Comparison of ENCODE assay signal across 26 cellular contexts in the genomic region with DNA sequence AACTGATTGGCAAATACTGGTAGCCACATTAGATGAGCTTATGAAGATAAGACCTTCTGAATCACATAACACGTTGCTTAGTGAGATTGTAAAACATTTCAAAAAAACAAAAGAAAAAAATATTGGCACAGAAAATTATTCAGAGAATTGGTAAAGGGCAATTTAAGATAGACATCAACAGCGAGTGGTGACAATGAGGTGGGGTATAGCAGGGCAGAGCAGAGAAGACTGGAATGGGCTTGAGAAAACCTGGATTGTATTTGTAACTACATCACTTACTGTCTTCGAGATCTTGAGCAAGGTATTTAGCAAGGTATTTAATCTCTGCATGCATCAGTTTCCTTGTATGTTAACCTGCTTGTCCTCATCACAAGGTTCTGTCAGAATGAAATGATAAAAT.
A peak's percentile ranks its signal among the peaks of the same experiment; 100 is the strongest.
DNase-seq lines count a peak whose midpoint lies in the region; ATAC-seq, FAIRE-seq and TF ChIP-seq lines count a peak whose summit lies in the region.
"Had no signal": no experiment of that assay in that cellular context is flagged by ENCODE, and none has a peak within 500 bp of the region (broad histone marks: within the 10 kb centered on the region; RNA-seq: fewer than 3 reads in every experiment).

No MANE protein-coding gene starts in this region.

- no peaks in the 10 kb centered on the region for H4K20me1 ChIP-seq in HepG2 (ENCODE audit: insufficient read depth, low read length)
- H4K20me1 ChIP-seq: BLaER1 had no signal

- H2BK120ac ChIP-seq in mesendoderm (ENCODE audit: low read depth, low read length) (no peak overlapping the region), trophoblast cell (ENCODE audit: insufficient read depth, low read length, poor library complexity) (no peak overlapping the region)

- no peak for TF ChIP-seq CTCF in HepG2 (CRISPR knock-in tag; IDR thresholded peaks at IDR 0.05)

- no peak overlapping the region for H3K18ac ChIP-seq in mesendoderm (ENCODE audit: low read length)
- no peak overlapping the region for H3K18ac ChIP-seq in trophoblast cell (ENCODE audit: low read length)

- ATAC-seq in HepG2 (no peak), HG02623 (IDR thresholded peaks at IDR 0.05; ENCODE audit: unreplicated experiment) (no peak)
- ATAC-seq: GM12878 had no signal

- in situ Hi-C loops in HepG2 (cut with HindIII; ENCODE audit: extremely low pct_ligation_motif_present, low pct_unique_long_range_greater_than_20kb): no loop called here

- no peak overlapping the region for H3K23ac ChIP-seq in mesendoderm (ENCODE audit: low read length)
- H3K23ac ChIP-seq in trophoblast cell (ENCODE audit: low read length): no peak overlapping the region

- H2AK5ac ChIP-seq in mesendoderm (ENCODE audit: low read length): no peak overlapping the region
- no peak overlapping the region for H2AK5ac ChIP-seq in trophoblast cell (ENCODE audit: low read length)

- no peaks in the 10 kb centered on the region for H3K79me1 ChIP-seq in mesendoderm (ENCODE audit: low read length)
- peaks cover 7% of the 10 kb centered on the region for H3K79me1 ChIP-seq in trophoblast cell (ENCODE audit: low read length)

- no peak for FAIRE-seq in HepG2 (lab: Jason Lieb, UNC)
- FAIRE-seq: A204.1, GM12878, GM12892, GM18507 had no signal

- H2BK5ac ChIP-seq in mesendoderm (ENCODE audit: low read length) (no peak overlapping the region), trophoblast cell (ENCODE audit: low read depth, low read length, poor library complexity) (peak overlapping the region; percentile 77)

- H3K79me2 ChIP-seq in mesendoderm (ENCODE audit: control insufficient read depth, insufficient read depth, low read length): no peaks in the 10 kb centered on the region
- H3K79me2 ChIP-seq in trophoblast cell (ENCODE audit: control insufficient read depth, insufficient read depth, low read length, poor library complexity): no peaks in the 10 kb centered on the region
- no peaks in the 10 kb centered on the region for H3K79me2 ChIP-seq in HepG2 (ENCODE audit: insufficient read depth, low read length)

- no CpG with 5 or more reads among the region's 3 CpGs for WGBS in mesendoderm (ENCODE audit: extremely low coverage, insufficient coverage, low lambda C conversion rate)
- no CpG with 5 or more reads among the region's 3 CpGs for WGBS in trophoblast cell (ENCODE audit: extremely low coverage, insufficient coverage, insufficient read length)
- WGBS in HepG2 (ENCODE audit: low lambda C conversion rate): 5% methylated on average over 3 of the region's 3 CpGs

- CTCF ChIA-PET in HepG2 (lab: Yijun Ruan, JAX; ENCODE audit: low intra/inter-chr PET ratio, low total read pairs): no interaction called here

- H3K9ac ChIP-seq in mesendoderm (ENCODE audit: low read length) (no peak overlapping the region), trophoblast cell (ENCODE audit: low read length) (no peak overlapping the region), HepG2 (ENCODE audit: insufficient read depth, low read depth, low read length) (no peak overlapping the region)
- H3K9ac ChIP-seq: BLaER1 had no signal

- H3K4me2 ChIP-seq in mesendoderm (ENCODE audit: low read length) (no peak overlapping the region), trophoblast cell (ENCODE audit: low read length) (no peak overlapping the region), HepG2 (ENCODE audit: low read depth, low read length) (no peak overlapping the region)
- H3K4me2 ChIP-seq: BLaER1 had no signal

- no peak for TF ChIP-seq POLR2A in HepG2 (IDR thresholded peaks at IDR 0.05; ENCODE audit: insufficient read depth in 1 of 2, low read depth in 2 of 2, low read length in 2 of 2)

- H3K36me3 ChIP-seq in mesendoderm (ENCODE audit: control insufficient read depth, insufficient read depth, low read length): no peaks in the 10 kb centered on the region
- H3K36me3 ChIP-seq in trophoblast cell (ENCODE audit: control insufficient read depth in 1 of 2, insufficient read depth in 2 of 2, low read length in 2 of 2): no peaks in the 10 kb centered on the region
- no peaks in the 10 kb centered on the region for H3K36me3 ChIP-seq in HepG2 (replicated peaks in 1 of 2; ENCODE audit: control insufficient read depth in 1 of 2, insufficient read depth in 2 of 2, low read length in 2 of 2)
- H3K36me3 ChIP-seq: BE2C, BLaER1 had no signal

- H3K27me3 ChIP-seq in mesendoderm (ENCODE audit: insufficient read depth, low read length, poor library complexity) (no peaks in the 10 kb centered on the region), trophoblast cell (ENCODE audit: insufficient read depth, low read length) (no peaks in the 10 kb centered on the region), HepG2 (ENCODE audit: control insufficient read depth in 1 of 2, insufficient read depth in 2 of 2, low read length in 2 of 2) (no peaks in the 10 kb centered on the region)
- H3K27me3 ChIP-seq: BE2C, BLaER1 had no signal

- H4K5ac ChIP-seq in mesendoderm (ENCODE audit: low read length): no peak overlapping the region

- H2BK15ac ChIP-seq in mesendoderm (replicated peaks; ENCODE audit: low read depth): no peak overlapping the region

- intact Hi-C loops in HepG2 (cut with micrococcal nuclease; ENCODE audit: unreplicated experiment): no loop called here

- H3K9me3 ChIP-seq in trophoblast cell (ENCODE audit: insufficient read depth, low read depth, low read length): no peaks in the 10 kb centered on the region
- H3K9me3 ChIP-seq in HepG2 (ENCODE audit: low read length): no peaks in the 10 kb centered on the region
- H3K9me3 ChIP-seq: BE2C, BLaER1 had no signal

- no peak for TF ChIP-seq EP300 in HepG2 (IDR thresholded peaks at IDR 0.05; ENCODE audit: low read depth in 2 of 2, low read length in 2 of 2)
- TF ChIP-seq EP300 in HepG2 (CRISPR knock-in tag; IDR thresholded peaks at IDR 0.05; ENCODE audit: borderline replicate concordance): no peak

- TF ChIP-seq RAD21 in HepG2 (CRISPR knock-in tag; IDR thresholded peaks at IDR 0.05): no peak

- H2AFZ ChIP-seq in trophoblast cell (ENCODE audit: insufficient read depth, low read length, poor library complexity): no peak overlapping the region
- H2AFZ ChIP-seq in HepG2 (ENCODE audit: low read length): no peak overlapping the region

- POLR2A ChIA-PET in HepG2 (lab: Yijun Ruan, JAX): no interaction called here

- H3K4me1 ChIP-seq in mesendoderm (ENCODE audit: control insufficient read depth, low read depth, low read length) (peaks cover 1% of the 10 kb centered on the region), trophoblast cell (ENCODE audit: control insufficient read depth in 1 of 2, insufficient read depth in 2 of 2, low read length in 2 of 2) (peaks cover 0 to 12% of the 10 kb centered on the region in 2 experiments), HepG2 (ENCODE audit: insufficient read depth, low read length) (no peaks in the 10 kb centered on the region)
- H3K4me1 ChIP-seq: BE2C, BLaER1 had no signal

- H4K91ac ChIP-seq in trophoblast cell (ENCODE audit: low read depth, low read length): no peak overlapping the region

- no peak overlapping the region for H2BK12ac ChIP-seq in trophoblast cell (ENCODE audit: low read length)

- peak; percentile 9 for DNase-seq in HT-29 (ENCODE audit: low spot score)
- peak; percentile 40 for DNase-seq in mesendoderm
- DNase-seq in trophoblast cell: peak; percentile 60 to 93
- no peak for DNase-seq in HepG2 (ENCODE audit: low spot score)
- no peak for DNase-seq in mesenteric fat pad (ENCODE audit: low spot score)
- DNase-seq: 8988T; ACHN; BE2C; C1 segment of cervical spinal cord; CD4-positive, alpha-beta memory T cell; CD4-positive, CD25-positive, alpha-beta regulatory T cell; CD8-positive, alpha-beta memory T cell; COR-L47; DMS 273 treated with DMSO at 0.1 percent for 48 hours; DMS153; DMS53; DMS79; DND-41; EL; GDM1 had no signal

- H4K8ac ChIP-seq in mesendoderm (ENCODE audit: low read depth, low read length): no peak overlapping the region
- H4K8ac ChIP-seq in trophoblast cell (ENCODE audit: low read depth, low read length): no peak overlapping the region

- H3K4me3 ChIP-seq in mesendoderm (ENCODE audit: low read length) (no peak overlapping the region), trophoblast cell (ENCODE audit: low read depth, low read length) (no peak overlapping the region), HepG2 (replicated peaks in 1 of 3; ENCODE audit: insufficient read depth in 1 of 3, low read depth in 2 of 3, low read length in 3 of 3) (no peak overlapping the region)
- H3K4me3 ChIP-seq: BLaER1, GM12878 had no signal

- BruUV-seq in HepG2 (replicated peaks; lab: Mats Ljungman, UMichigan): no TSS peak

- no peak overlapping the region for H3K4ac ChIP-seq in mesendoderm (ENCODE audit: low read depth, low read length)
- H3K4ac ChIP-seq in trophoblast cell (ENCODE audit: low read depth, low read length): no peak overlapping the region

- no peak overlapping the region for H4K12ac ChIP-seq in trophoblast cell (ENCODE audit: low read depth, low read length)

- H3K14ac ChIP-seq in trophoblast cell (ENCODE audit: low read length): no peak overlapping the region

- H3K27ac ChIP-seq in mesendoderm (ENCODE audit: low read depth, low read length): no peak overlapping the region
- peak overlapping the region; percentile 63 for H3K27ac ChIP-seq in trophoblast cell (ENCODE audit: low read depth, low read length)
- H3K27ac ChIP-seq in HepG2 (ENCODE audit: extremely low read length, insufficient read depth, low read length): no peak overlapping the region
- H3K27ac ChIP-seq: BLaER1 had no signal

- H3K56ac ChIP-seq in mesendoderm (ENCODE audit: low read length): no peak overlapping the region

TF ChIP-seq in HepG2, 621 proteins besides CTCF, POLR2A, EP300 and RAD21:
- TF ChIP-seq, protein P1, sequence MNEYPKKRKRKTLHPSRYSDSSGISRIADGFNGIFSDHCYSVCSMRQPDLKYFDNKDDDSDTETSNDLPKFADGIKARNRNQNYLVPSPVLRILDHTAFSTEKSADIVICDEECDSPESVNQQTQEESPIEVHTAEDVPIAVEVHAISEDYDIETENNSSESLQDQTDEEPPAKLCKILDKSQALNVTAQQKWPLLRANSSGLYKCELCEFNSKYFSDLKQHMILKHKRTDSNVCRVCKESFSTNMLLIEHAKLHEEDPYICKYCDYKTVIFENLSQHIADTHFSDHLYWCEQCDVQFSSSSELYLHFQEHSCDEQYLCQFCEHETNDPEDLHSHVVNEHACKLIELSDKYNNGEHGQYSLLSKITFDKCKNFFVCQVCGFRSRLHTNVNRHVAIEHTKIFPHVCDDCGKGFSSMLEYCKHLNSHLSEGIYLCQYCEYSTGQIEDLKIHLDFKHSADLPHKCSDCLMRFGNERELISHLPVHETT (CRISPR knock-in tag; conservative IDR thresholded peaks at IDR 0.05): no peak
- no peak for TF ChIP-seq SRY (CRISPR knock-in tag; IDR thresholded peaks at IDR 0.05)
- TF ChIP-seq ZNF34 (CRISPR knock-in tag; IDR thresholded peaks at IDR 0.05; ENCODE audit: borderline replicate concordance): no peak
- no peak for TF ChIP-seq SRSF4 (IDR thresholded peaks at IDR 0.05; ENCODE audit: low read depth, low read length, poor library complexity, severe bottlenecking)
- no peak for TF ChIP-seq ZNF3 (CRISPR knock-in tag; IDR thresholded peaks at IDR 0.05)
- no peak for TF ChIP-seq MIER2 (CRISPR knock-in tag; IDR thresholded peaks at IDR 0.05)
- no peak for TF ChIP-seq CBX2 (IDR thresholded peaks at IDR 0.05; ENCODE audit: low read depth, low read length)
- TF ChIP-seq CBX2 (CRISPR knock-in tag; IDR thresholded peaks at IDR 0.05; ENCODE audit: low read depth): no peak
- no peak for TF ChIP-seq ZNF20 (CRISPR knock-in tag; IDR thresholded peaks at IDR 0.05)

Comparison
In these comparisons a context has a peak if more than half of its experiments do, and no peak if none do; other contexts are left out.
1. DNase-seq: peak in HT-29 (single experiment), mesendoderm (single experiment) and trophoblast cell (2 of 2); none in HepG2 (single experiment) and mesenteric fat pad (single experiment).